Comparison of ENCODE assay signal across 27 cellular contexts in the genomic region with DNA sequence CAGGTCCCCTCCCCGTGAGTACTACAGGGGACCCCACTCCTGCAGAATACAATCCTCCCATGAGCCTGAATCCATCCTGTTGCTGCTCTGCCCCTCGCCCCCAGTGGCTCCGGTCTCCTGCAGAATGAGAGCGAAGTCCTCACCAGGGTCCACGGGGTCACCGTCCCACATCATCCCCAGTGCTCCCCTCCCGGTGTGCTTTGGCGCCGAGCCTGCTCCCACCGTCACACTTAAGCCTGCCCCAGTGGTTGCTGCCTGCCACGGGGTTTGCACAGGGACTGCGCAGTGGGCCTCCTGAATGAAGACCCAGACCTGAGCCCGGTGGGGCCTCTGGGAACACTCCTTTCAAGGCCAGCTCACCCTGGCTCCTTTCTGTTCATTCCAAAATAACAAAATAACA. TPM values are rescaled to one million over a fixed set of nuclear protein-coding genes. Genes with fewer than 3 reads are reported as not detected.
"Had no signal": no experiment of that assay in that cellular context is flagged by ENCODE, and none has a peak within 500 bp of the region (broad histone marks: within the 10 kb centered on the region; RNA-seq: fewer than 3 reads in every experiment).

No MANE protein-coding gene starts in this region.

- H3K4me2 ChIP-seq: hepatocyte had no signal

- H3K36me3 Mint-ChIP-seq: activated naive CD8-positive, alpha-beta T cell; brain; natural killer cell treated with Interleukin-12 subunit alpha and Interleukin-12 subunit beta and Interleukin-15 and Interleukin-18, amount 100 ng/mL, for 72 hours had no signal

- H3K9me3 ChIP-seq: colonic mucosa, gastroesophageal sphincter, left ventricle myocardium inferior, mucosa of descending colon, neutrophil, ovary, thyroid gland, upper lobe of left lung, vagina had no signal

- H3K9me3 Mint-ChIP-seq: brain; natural killer cell treated with Interleukin-12 subunit alpha and Interleukin-12 subunit beta and Interleukin-15 and Interleukin-18, amount 100 ng/mL, for 72 hours; stimulated activated memory B cell treated with anti-CD40 and anti-IgM and Interleukin-4, amounts not matched to agents 10 μg/mL and 1 μg/mL and 100 μg/mL, for 72 hours; stimulated activated naive CD8-positive, alpha-beta T cell treated with anti-CD3 and anti-CD28 coated beads, Interleukin-15, amount 100 ng/mL, for 72 hours had no signal

- H3K27me3 Mint-ChIP-seq: activated naive CD8-positive, alpha-beta T cell; brain; natural killer cell treated with Interleukin-12 subunit alpha and Interleukin-12 subunit beta and Interleukin-15 and Interleukin-18, amount 100 ng/mL, for 72 hours; progenitor cell of endocrine pancreas; stimulated activated memory B cell treated with anti-CD40 and anti-IgM and Interleukin-4, amounts not matched to agents 10 μg/mL and 1 μg/mL and 100 μg/mL, for 72 hours; stimulated activated naive CD8-positive, alpha-beta T cell treated with anti-CD3 and anti-CD28 coated beads, Interleukin-15, amount 100 ng/mL, for 72 hours had no signal

- H3K27ac ChIP-seq: cardiac muscle cell, colonic mucosa, gastroesophageal sphincter, hepatocyte, left ventricle myocardium inferior, neutrophil, ovary, skin epidermis, thyroid gland, upper lobe of left lung, vagina had no signal

- H2AFZ ChIP-seq: hepatocyte had no signal

- H3K4me3 Mint-ChIP-seq: activated naive CD8-positive, alpha-beta T cell; brain; natural killer cell treated with Interleukin-12 subunit alpha and Interleukin-12 subunit beta and Interleukin-15 and Interleukin-18, amount 100 ng/mL, for 72 hours; stimulated activated memory B cell treated with anti-CD40 and anti-IgM and Interleukin-4, amounts not matched to agents 10 μg/mL and 1 μg/mL and 100 μg/mL, for 72 hours; stimulated activated naive CD8-positive, alpha-beta T cell treated with anti-CD3 and anti-CD28 coated beads, Interleukin-15, amount 100 ng/mL, for 72 hours had no signal

- H3K36me3 ChIP-seq: cardiac muscle cell, colonic mucosa, gastroesophageal sphincter, neutrophil, ovary, thyroid gland, vagina had no signal

- H3K4me1 ChIP-seq: colonic mucosa, gastroesophageal sphincter had no signal

- DNase-seq: activated effector memory CD4-positive, alpha-beta T cell treated with Interleukin-2 at 50 U/mL for 16 hours; aorta; cerebellar nuclear complex; colonic mucosa; effector memory CD4-positive, alpha-beta T cell; islet precursor cell; left ventricle myocardium inferior; ovary; stimulated activated CD4-positive, alpha-beta T cell treated with anti-CD3 and anti-CD28 coated beads, Interleukin-4, amount 100 ng/mL, for 24 hours; stimulated activated naive CD8-positive, alpha-beta T cell treated with anti-CD3 and anti-CD28 coated beads, Interleukin-15, amount 100 ng/mL, for 72 hours; thyroid gland; upper lobe of left lung had no signal

- H3K4me3 ChIP-seq: cardiac muscle cell, colonic mucosa, gastroesophageal sphincter, hepatocyte, left ventricle myocardium inferior, mucosa of descending colon, ovary, skin epidermis, thyroid gland, upper lobe of left lung, vagina had no signal

- H3K27me3 ChIP-seq: cardiac muscle cell, colonic mucosa, gastroesophageal sphincter, hepatocyte, neutrophil, ovary, thyroid gland, upper lobe of left lung, vagina had no signal

- ATAC-seq: gastroesophageal sphincter; natural killer cell treated with Interleukin-12 subunit alpha and Interleukin-12 subunit beta and Interleukin-15 and Interleukin-18, amount 100 ng/mL, for 72 hours; sciatic nerve had no signal

RNA-seq across cellular contexts. Expression of a gene that starts 30.5 kb away (rescaled TPM):
- total RNA-seq: aorta, mesenteric fat pad, mucosa of descending colon, sciatic nerve had no signal
- polyA plus RNA-seq: fibroblast of lung had no signal
